In genomic region chr1:100606438-100606837, GRCh38 we compare ENCODE assay signal across 10 cellular contexts.
DNase-seq lines count a peak whose midpoint lies in the region; FAIRE-seq and TF ChIP-seq lines count a peak whose summit lies in the region.
"Had no signal": no experiment of that assay in that cellular context is flagged by ENCODE, and none has a peak within 500 bp of the region (broad histone marks: within the 10 kb centered on the region; RNA-seq: fewer than 3 reads in every experiment).

No MANE protein-coding gene starts in this region.

- H4K91ac ChIP-seq in H9 (ENCODE audit: insufficient read length, low read depth, low read length), result no peak overlapping the region

- H4K8ac ChIP-seq in H9 (replicated peaks; ENCODE audit: insufficient read length, low read depth, low read length), result no peak overlapping the region

- no peak overlapping the region for H2BK20ac ChIP-seq in H9 (ENCODE audit: low read depth, low read length, poor library complexity, severe bottlenecking)

- peaks cover under 1 to 12% (median 2%) of the 10 kb centered on the region in 3 experiments; a peak in 4 of 7 replicates for H3K36me3 Mint-ChIP-seq in H9 (ENCODE audit: insufficient read depth in 1 of 3, low read depth in 3 of 3)
- peaks cover 5% of the 10 kb centered on the region for H3K36me3 Mint-ChIP-seq in glutamatergic neuron (ENCODE audit: unreplicated experiment)
- H3K36me3 Mint-ChIP-seq: stimulated activated naive B cell treated with anti-CD40 and anti-IgM and Interleukin-4, amounts not matched to agents 10 μg/mL and 1 μg/mL and 100 μg/mL, for 72 hours had no signal

- H3K27me3 ChIP-seq in BE2C (peaks cover 12% of the 10 kb centered on the region), H9 (ENCODE audit: insufficient read depth, low read length) (no peaks in the 10 kb centered on the region), adipocyte (replicated peaks; ENCODE audit: control insufficient read depth, insufficient read depth, low read length) (no peaks in the 10 kb centered on the region)

- H2AFZ ChIP-seq in H9 (ENCODE audit: low read length), result no peak overlapping the region

- H3K56ac ChIP-seq in H9 (ENCODE audit: insufficient read length, low read depth, low read length), result no peak overlapping the region

- H3K4me2 ChIP-seq in H9 (ENCODE audit: insufficient read depth, insufficient read length, low read length), result no peak overlapping the region

- H2AK5ac ChIP-seq in H9 (ENCODE audit: insufficient read length, low read length), result no peak overlapping the region

- no peaks in the 10 kb centered on the region for H4K20me1 ChIP-seq in H9 (ENCODE audit: control insufficient read depth, insufficient read depth, insufficient read length)

- H3K9me3 ChIP-seq in BE2C, result no peaks in the 10 kb centered on the region; the same call in 1 of the 2 replicates
- no peaks in the 10 kb centered on the region for H3K9me3 ChIP-seq in H9 (ENCODE audit: control insufficient read depth, low read depth, low read length)
- H3K9me3 ChIP-seq in adipocyte (ENCODE audit: control insufficient read depth, low read length), result no peaks in the 10 kb centered on the region
- no peaks in the 10 kb centered on the region for H3K9me3 ChIP-seq in kidney (ENCODE audit: control insufficient read depth in 1 of 2, low read length in 2 of 2)

- no peaks in the 10 kb centered on the region; the same call in none of the 2 replicates for H3K27me3 Mint-ChIP-seq in H9 (ENCODE audit: low read depth)
- no peaks in the 10 kb centered on the region for H3K27me3 Mint-ChIP-seq in glutamatergic neuron (ENCODE audit: unreplicated experiment)

- peaks cover 23 to 29% of the 10 kb centered on the region in 2 experiments for H3K9me3 Mint-ChIP-seq in H9
- peaks cover 5% of the 10 kb centered on the region for H3K9me3 Mint-ChIP-seq in glutamatergic neuron (ENCODE audit: unreplicated experiment)

- no peaks in the 10 kb centered on the region for H3K79me2 ChIP-seq in H9 (ENCODE audit: insufficient read depth, low read length)

- H3K36me3 ChIP-seq in BE2C (no peaks in the 10 kb centered on the region), adipocyte (ENCODE audit: control insufficient read depth, insufficient read depth, low read length, severe bottlenecking) (no peaks in the 10 kb centered on the region), kidney (ENCODE audit: control insufficient read depth in 1 of 2, insufficient read depth in 2 of 2, low read length in 2 of 2) (no peaks in the 10 kb centered on the region)

- H3K27ac Mint-ChIP-seq in H9, result no peak overlapping the region
- no peak overlapping the region for H3K27ac Mint-ChIP-seq in glutamatergic neuron (ENCODE audit: unreplicated experiment)
- H3K27ac Mint-ChIP-seq: stimulated activated naive B cell treated with anti-CD40 and anti-IgM and Interleukin-4, amounts not matched to agents 10 μg/mL and 1 μg/mL and 100 μg/mL, for 72 hours had no signal

- no peak overlapping the region for H3K4ac ChIP-seq in H9 (ENCODE audit: low read depth, low read length)

- H3K27ac ChIP-seq in H9 (ENCODE audit: insufficient read length, low read depth, low read length) (no peak overlapping the region), kidney (ENCODE audit: low read depth in 2 of 2, low read length in 2 of 2) (no peak overlapping the region)

- no peak overlapping the region for H3K23ac ChIP-seq in H9 (ENCODE audit: insufficient read length, low read depth, low read length)

- peak; percentile 73 for FAIRE-seq in kidney (lab: Jason Lieb, UNC)
- FAIRE-seq: endometrium had no signal

- WGBS in H9 (ENCODE audit: extremely low coverage, insufficient read length, low lambda C conversion rate), result no CpG with 5 or more reads among the region's 3 CpGs

- H2BK120ac ChIP-seq in H9 (ENCODE audit: low read depth, low read length, poor library complexity, severe bottlenecking), result no peak overlapping the region

- no peaks in the 10 kb centered on the region for H3K79me1 ChIP-seq in H9 (ENCODE audit: insufficient read depth, low read depth, low read length, poor library complexity, severe bottlenecking)

- H3T11ph ChIP-seq in H9 (ENCODE audit: low read length), result no peak overlapping the region

- no peak overlapping the region for H2BK12ac ChIP-seq in H9 (ENCODE audit: insufficient read length, low read depth, low read length)

- no peak for DNase-seq in BE2C
- no peak for DNase-seq in H9
- DNase-seq in adipocyte (ENCODE audit: low read depth), result peak; percentile 77
- DNase-seq in kidney, result peak; percentile 73
- DNase-seq in glutamatergic neuron, result no peak
- DNase-seq in Ammon's horn (ENCODE audit: low spot score), result no peak
- no peak for DNase-seq in NCI-H1092 (lab: John Stamatoyannopoulos, UW)
- no peak for DNase-seq in LoVo (ENCODE audit: low spot score)
- DNase-seq: stimulated activated naive B cell treated with anti-CD40 and anti-IgM and Interleukin-4, amounts not matched to agents 10 μg/mL and 1 μg/mL and 100 μg/mL, for 72 hours had no signal

- peak; percentile 45 for TF ChIP-seq CTCF in BE2C (IDR thresholded peaks at IDR 0.05; ENCODE audit: low read depth, low read length)
- TF ChIP-seq CTCF in H9 (conservative IDR thresholded peaks at IDR 0.05), result peak; percentile 59
- peak; percentile 84 for TF ChIP-seq CTCF in kidney (IDR thresholded peaks at IDR 0.05; ENCODE audit: borderline replicate concordance, extremely low read depth, insufficient read depth)
- TF ChIP-seq CTCF in glutamatergic neuron (IDR thresholded peaks at IDR 0.05; ENCODE audit: partially characterized antibody, unreplicated experiment), result no peak

- H3K4me1 ChIP-seq in BE2C (no peaks in the 10 kb centered on the region), H9 (ENCODE audit: insufficient read depth, low read length) (no peaks in the 10 kb centered on the region), adipocyte (ENCODE audit: control insufficient read depth, insufficient read depth, low read length) (peaks cover 30% of the 10 kb centered on the region), kidney (ENCODE audit: control insufficient read depth in 1 of 2, insufficient read depth in 1 of 2, low read depth in 1 of 2, low read length in 2 of 2) (peaks cover 0 to 12% of the 10 kb centered on the region in 2 donors)

- no peak overlapping the region for H3K4me3 Mint-ChIP-seq in H9
- no peak overlapping the region for H3K4me3 Mint-ChIP-seq in glutamatergic neuron (ENCODE audit: unreplicated experiment)
- H3K4me3 Mint-ChIP-seq: stimulated activated naive B cell treated with anti-CD40 and anti-IgM and Interleukin-4, amounts not matched to agents 10 μg/mL and 1 μg/mL and 100 μg/mL, for 72 hours had no signal

- H4K5ac ChIP-seq in H9 (ENCODE audit: insufficient read length, low read depth, low read length), result no peak overlapping the region

- no peak overlapping the region for H2BK5ac ChIP-seq in H9 (ENCODE audit: insufficient read length, low read length)

- H3K4me3 ChIP-seq in BE2C (ENCODE audit: low read depth, low read length) (no peak overlapping the region), adipocyte (ENCODE audit: low read length) (no peak overlapping the region), kidney (ENCODE audit: low read length in 2 of 2) (peak overlapping the region in 1 of 2 donors; percentile 37)

- intact Hi-C loops in kidney (cut with DNase I), result no loop called here

- H3K23me2 ChIP-seq in H9 (ENCODE audit: insufficient read length, low read depth, low read length, poor library complexity, severe bottlenecking), result no peaks in the 10 kb centered on the region

- H3K18ac ChIP-seq in H9 (ENCODE audit: insufficient read length, low read depth, low read length), result no peak overlapping the region

- H3K14ac ChIP-seq in H9 (ENCODE audit: insufficient read depth, low read length), result no peak overlapping the region

- H3K9ac ChIP-seq in H9 (ENCODE audit: extremely low read depth, insufficient read length, low read length) (no peak overlapping the region), adipocyte (ENCODE audit: low read length) (peak overlapping the region; percentile 55), kidney (ENCODE audit: low read length in 2 of 2) (no peak overlapping the region)

- no peaks in the 10 kb centered on the region for H3K4me1 Mint-ChIP-seq in H9
- no peaks in the 10 kb centered on the region for H3K4me1 Mint-ChIP-seq in glutamatergic neuron (ENCODE audit: low read depth, unreplicated experiment)
- H3K4me1 Mint-ChIP-seq: stimulated activated naive B cell treated with anti-CD40 and anti-IgM and Interleukin-4, amounts not matched to agents 10 μg/mL and 1 μg/mL and 100 μg/mL, for 72 hours had no signal

- H2BK15ac ChIP-seq in H9 (ENCODE audit: low read depth, low read length), result no peak overlapping the region

Comparison
In these comparisons a context has a peak if more than half of its experiments do, and no peak if none do; other contexts are left out.
1. DNase-seq: peak in adipocyte (single experiment) and kidney (single experiment); none in BE2C (single experiment), H9 (single experiment), glutamatergic neuron (single experiment), Ammon's horn (single experiment), NCI-H1092 (single experiment) and LoVo (single experiment).